Comparison of ENCODE assay signal across 7 cellular contexts in genomic region chr7:27156901-27157716, GRCh38. TPM values are rescaled to one million over a fixed set of nuclear protein-coding genes. Genes with fewer than 3 reads are reported as not detected.
DNase-seq lines count a peak whose midpoint lies in the region; ATAC-seq and TF ChIP-seq lines count a peak whose summit lies in the region.
"Had no signal": no experiment of that assay in that cellular context is flagged by ENCODE, and none has a peak within 500 bp of the region (broad histone marks: within the 10 kb centered on the region; RNA-seq: fewer than 3 reads in every experiment).

No MANE protein-coding gene starts in this region.

- H3K9me2 ChIP-seq in HCT116 (ENCODE audit: insufficient read depth): no peaks in the 10 kb centered on the region

- H3K4me3 Mint-ChIP-seq in activated naive CD8-positive, alpha-beta T cell treated with anti-CD3 and anti-CD28 coated beads for 36 hours: no peak overlapping the region

- POLR2A ChIA-PET in HCT116 (lab: Charles Lee): interaction anchor here (0.7 to 2.0 kb wide), 2 partner anchors 11 to 938 kb away, joined by 3 to 5 read pairs; no protein-coding TSS in a partner anchor

- no peaks in the 10 kb centered on the region for H4K20me1 ChIP-seq in HCT116 (ENCODE audit: insufficient read depth)
- H4K20me1 ChIP-seq in osteoblast (ENCODE audit: insufficient read depth, low read length): no peaks in the 10 kb centered on the region

- H3K4me1 ChIP-seq in HCT116 (ENCODE audit: control insufficient read depth in 1 of 2, insufficient read depth in 2 of 2, low read length in 2 of 2) (peaks cover 16 to 54% of the 10 kb centered on the region in 2 experiments), osteoblast (ENCODE audit: insufficient read depth, low read length) (peaks cover 30% of the 10 kb centered on the region)

- no peak overlapping the region; the same call in 1 of the 2 replicates for H3K27ac ChIP-seq in HCT116 (ENCODE audit: low read depth, low read length)
- H3K27ac ChIP-seq in osteoblast (ENCODE audit: low read depth, low read length): no peak overlapping the region
- H3K27ac ChIP-seq: KMS-11 had no signal

- H3K4me2 ChIP-seq in HCT116 (ENCODE audit: low read length) (peak overlapping the region; percentile 100), osteoblast (ENCODE audit: insufficient read depth, low read length) (peak overlapping the region; percentile 97)
- H3K4me2 ChIP-seq: KMS-11 had no signal

- H3K79me2 ChIP-seq in HCT116 (ENCODE audit: insufficient read depth, low read length): peaks cover 18% of the 10 kb centered on the region
- H3K79me2 ChIP-seq in osteoblast (ENCODE audit: insufficient read depth, low read length): peaks cover 56% of the 10 kb centered on the region

- H3K4me1 Mint-ChIP-seq in activated naive CD8-positive, alpha-beta T cell treated with anti-CD3 and anti-CD28 coated beads for 36 hours: peaks cover 35% of the 10 kb centered on the region

- H3K36me3 ChIP-seq in HCT116 (ENCODE audit: control insufficient read depth in 1 of 2, insufficient read depth in 2 of 2, low read length in 2 of 2) (no peaks in the 10 kb centered on the region), osteoblast (ENCODE audit: insufficient read depth, low read length) (peaks cover 4% of the 10 kb centered on the region)

- H3K36me3 Mint-ChIP-seq in activated naive CD8-positive, alpha-beta T cell treated with anti-CD3 and anti-CD28 coated beads for 36 hours: peaks cover 2% of the 10 kb centered on the region

- TF ChIP-seq CTCF in HCT116 (IDR thresholded peaks at IDR 0.05 in 2 of 3, conservative IDR thresholded peaks at IDR 0.05 in 1 of 3; ENCODE audit: borderline replicate concordance in 1 of 3, insufficient read depth in 1 of 3, low read depth in 2 of 3, low read length in 2 of 3) (no peak), osteoblast (IDR thresholded peaks at IDR 0.05; ENCODE audit: extremely low read depth, low read depth, low read length) (no peak)

- CTCF ChIA-PET in HCT116 (lab: Charles Lee): interaction anchor here (1.0 to 2.0 kb wide), 3 partner anchors 9 to 1265 kb away, joined by 3 to 12 read pairs (median 4); no protein-coding TSS in a partner anchor

- no peak for TF ChIP-seq RAD21 in HCT116 (IDR thresholded peaks at IDR 0.05; ENCODE audit: low read depth)

- peaks cover 94% of the 10 kb centered on the region for H3K27me3 Mint-ChIP-seq in activated naive CD8-positive, alpha-beta T cell treated with anti-CD3 and anti-CD28 coated beads for 36 hours

- BruUV-seq in HCT116 (replicated peaks; lab: Mats Ljungman, UMichigan): no TSS peak

- DNase-seq in HCT116 (ENCODE audit: low read depth, low spot score) (no peak), osteoblast (ENCODE audit: insufficient read length, low spot score, missing footprints) (peak; percentile 78), hippocampal formation (lab: John Stamatoyannopoulos, UW) (no peak), HuH-7 (ENCODE audit: low spot score) (no peak)
- DNase-seq in activated naive CD8-positive, alpha-beta T cell treated with anti-CD3 and anti-CD28 coated beads for 36 hours: no peak

- H3K27me3 ChIP-seq in HCT116 (ENCODE audit: insufficient read depth, low read length): no peaks in the 10 kb centered on the region
- no peaks in the 10 kb centered on the region for H3K27me3 ChIP-seq in osteoblast (ENCODE audit: insufficient read depth, low read length)

- H3K9ac ChIP-seq in HCT116 (ENCODE audit: low read length): peak overlapping the region; percentile 94
- H3K9ac ChIP-seq: KMS-11 had no signal

- ATAC-seq in HCT116: peak; percentile 3; the same call in 1 of the 2 replicates
- no peak for ATAC-seq in HG03439 (IDR thresholded peaks at IDR 0.05; ENCODE audit: unreplicated experiment)

- peak overlapping the region; percentile 70 to 88 for H3K4me3 ChIP-seq in HCT116 (replicated peaks in 1 of 2; ENCODE audit: low read depth in 1 of 2, low read length in 2 of 2)
- H3K4me3 ChIP-seq in osteoblast (ENCODE audit: insufficient read depth, low read length): peak overlapping the region; percentile 90

- intact Hi-C loops in HCT116 (cut with micrococcal nuclease): no loop called here

- H3K27ac Mint-ChIP-seq in activated naive CD8-positive, alpha-beta T cell treated with anti-CD3 and anti-CD28 coated beads for 36 hours: peak overlapping the region; percentile 66

- H2AFZ ChIP-seq in HCT116 (ENCODE audit: low read depth, low read length, poor library complexity, severe bottlenecking) (no peak overlapping the region), osteoblast (ENCODE audit: low read length) (peak overlapping the region; percentile 97)

- no peak for TF ChIP-seq POLR2A in HCT116 (IDR thresholded peaks at IDR 0.05; ENCODE audit: borderline replicate concordance, extremely low read depth, insufficient read depth, insufficient read length)

- H3K9me3 Mint-ChIP-seq in activated naive CD8-positive, alpha-beta T cell treated with anti-CD3 and anti-CD28 coated beads for 36 hours: no peaks in the 10 kb centered on the region

- H3K9me3 ChIP-seq in HCT116 (ENCODE audit: control insufficient read depth in 1 of 2, insufficient read depth in 1 of 2, low read depth in 1 of 2, low read length in 2 of 2): no peaks in the 10 kb centered on the region
- no peaks in the 10 kb centered on the region for H3K9me3 ChIP-seq in osteoblast (ENCODE audit: low read depth, low read length)

- RAD21 ChIA-PET in HCT116 (lab: Charles Lee; ENCODE audit: low non-redundant PET in 1 of 2, low total read pairs in 2 of 2, uncharacterized antibody in 2 of 2, unreplicated experiment in 2 of 2): interaction anchor here in 1 of 2 experiments (0.5 kb wide), 1 partner anchor 146 kb away, joined by 4 read pairs; no protein-coding TSS in a partner anchor

TF ChIP-seq in HCT116, 20 proteins besides CTCF, POLR2A, EP300 and RAD21:
- TF ChIP-seq ZNF274 (IDR thresholded peaks at IDR 0.05; ENCODE audit: low read depth, low read length) (no peak), SIN3A (IDR thresholded peaks at IDR 0.05; ENCODE audit: low read depth) (no peak), SRF (IDR thresholded peaks at IDR 0.05; ENCODE audit: low read depth) (no peak), JUND (IDR thresholded peaks at IDR 0.05) (no peak), POLR2AphosphoS5 (IDR thresholded peaks at IDR 0.05; ENCODE audit: low read depth, low read length) (no peak), EGR1 (IDR thresholded peaks at IDR 0.05; ENCODE audit: low read depth) (no peak), FOSL1 (IDR thresholded peaks at IDR 0.05; ENCODE audit: low read depth) (no peak), SP1 (IDR thresholded peaks at IDR 0.05; ENCODE audit: low read depth) (no peak), ELF1 (IDR thresholded peaks at IDR 0.05; ENCODE audit: borderline replicate concordance, low read depth) (no peak), CEBPB (IDR thresholded peaks at IDR 0.05; ENCODE audit: low read depth) (no peak), TCF7L2 (IDR thresholded peaks at IDR 0.05; ENCODE audit: borderline replicate concordance, extremely low read depth, insufficient read depth, insufficient read length) (no peak)

RNA-seq across cellular contexts. Expression of gene HOXA7, which starts 0.6 kb away (rescaled TPM):
- total RNA-seq in HCT116 (2021; ENCODE audit: unreplicated experiment) (15.0 TPM), osteoblast (3.6 and 4.4 TPM in 2 replicates)
- polyA plus RNA-seq in HCT116 (2012): 8.0 and 10.6 TPM in 2 replicates
- total RNA-seq in activated naive CD8-positive, alpha-beta T cell treated with anti-CD3 and anti-CD28 coated beads for 36 hours: not detected

RNA-seq across cellular contexts. Expression of gene HOXA3, which starts 4.7 kb away (rescaled TPM):
- total RNA-seq in HCT116 (2021; ENCODE audit: unreplicated experiment) (9.2 TPM), osteoblast (3.5 and 4.0 TPM in 2 replicates)
- polyA plus RNA-seq in HCT116 (2012): 5.6 and 5.7 TPM in 2 replicates
- total RNA-seq in activated naive CD8-positive, alpha-beta T cell treated with anti-CD3 and anti-CD28 coated beads for 36 hours: not detected

RNA-seq across cellular contexts. Expression of gene HOXA9, which starts 8.2 kb away (rescaled TPM):
- 91.0 TPM for total RNA-seq in HCT116 (2021; ENCODE audit: unreplicated experiment)
- polyA plus RNA-seq in HCT116 (2012): 48.2 and 62.8 TPM in 2 replicates
- total RNA-seq in activated naive CD8-positive, alpha-beta T cell treated with anti-CD3 and anti-CD28 coated beads for 36 hours: not detected
- 15.3 and 19.5 TPM in 2 replicates for total RNA-seq in osteoblast

RNA-seq across cellular contexts. Expression of gene HOXA6, which starts 9.5 kb away (rescaled TPM):
- 12.7 TPM for total RNA-seq in HCT116 (2021; ENCODE audit: unreplicated experiment)
- polyA plus RNA-seq in HCT116 (2012): 3.9 and 4.9 TPM in 2 replicates
- not detected for total RNA-seq in activated naive CD8-positive, alpha-beta T cell treated with anti-CD3 and anti-CD28 coated beads for 36 hours
- 5.0 and 7.6 TPM in 2 replicates for total RNA-seq in osteoblast

RNA-seq across cellular contexts. Expression of gene HOXA5, which starts 13.6 kb away (rescaled TPM):
- total RNA-seq in HCT116 (2021; ENCODE audit: unreplicated experiment) (6.7 TPM), osteoblast (3.2 and 5.8 TPM in 2 replicates)
- polyA plus RNA-seq in HCT116 (2012): 3.2 and 7.2 TPM in 2 replicates
- not detected for total RNA-seq in activated naive CD8-positive, alpha-beta T cell treated with anti-CD3 and anti-CD28 coated beads for 36 hours

Comparison
In these comparisons a context has a peak if more than half of its experiments do, and no peak if none do; other contexts are left out.
1. RNA of gene HOXA9, which starts 8.2 kb away (total RNA-seq): 91.0 TPM in HCT116 (single experiment) and 15.3 to 19.5 TPM in osteoblast; not detected in activated naive CD8-positive, alpha-beta T cell treated with anti-CD3 and anti-CD28 coated beads for 36 hours; every median in the first group is over 10 times any median in the second.